Comparison of ENCODE assay signal across 8 cellular contexts in the genomic region with DNA sequence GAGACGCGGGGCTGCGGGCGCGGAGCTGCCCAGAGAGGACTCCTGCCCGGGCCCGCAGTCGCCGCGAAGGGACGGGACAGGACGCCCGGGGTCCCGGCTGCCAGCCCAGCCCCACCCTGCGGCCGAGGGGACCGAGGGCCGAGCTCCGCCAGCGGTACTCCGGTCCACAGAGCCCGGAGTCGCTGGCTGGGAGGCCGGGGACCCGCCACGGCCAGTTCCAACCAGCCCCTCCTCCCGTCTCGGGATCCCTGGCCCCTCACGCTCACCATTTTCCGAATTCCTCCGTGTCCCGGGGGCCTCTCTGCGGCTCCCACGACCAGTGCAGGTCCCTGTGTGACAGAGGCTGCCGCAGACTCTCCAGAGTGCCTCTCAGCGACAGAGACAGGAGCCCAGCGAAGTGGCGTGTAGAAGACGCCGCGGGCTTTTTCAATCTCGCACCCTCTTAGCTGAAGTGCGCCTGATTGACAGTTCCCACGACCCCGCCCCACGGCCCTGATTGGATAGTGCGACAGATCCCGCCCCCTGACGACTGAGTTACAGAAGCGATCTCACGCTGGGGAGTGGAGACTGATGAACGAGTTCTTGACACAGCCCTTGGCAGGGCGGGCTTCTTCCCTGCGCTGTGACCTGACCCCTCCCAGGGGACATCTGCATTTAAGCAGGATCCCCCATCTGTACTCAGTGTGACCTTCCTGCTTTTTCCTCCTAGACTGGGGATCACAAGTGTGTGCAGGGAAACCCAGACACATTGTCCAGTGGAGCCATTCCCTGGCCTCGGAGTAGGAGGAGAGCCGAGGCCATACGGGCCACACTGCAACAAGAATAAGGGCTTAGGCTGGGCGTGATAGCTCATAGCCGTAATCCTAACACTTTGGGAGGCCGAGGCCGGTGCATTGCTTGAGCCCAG. TPM values are rescaled to one million over a fixed set of nuclear protein-coding genes. Genes with fewer than 3 reads are reported as not detected.
A peak's percentile ranks its signal among the peaks of the same experiment; 100 is the strongest.
DNase-seq lines count a peak whose midpoint lies in the region; ATAC-seq, FAIRE-seq and TF ChIP-seq lines count a peak whose summit lies in the region.

No MANE protein-coding gene starts in this region.

- peak; percentile 91 for FAIRE-seq in GM19239 (lab: Jason Lieb, UNC)
- peak; percentile 98 for FAIRE-seq in HTR-8/SVneo (lab: Jason Lieb, UNC)

- peak overlapping the region; percentile 61 for H3K9ac ChIP-seq in muscle layer of colon (ENCODE audit: low read length)

- H3K9me3 ChIP-seq in muscle layer of colon (ENCODE audit: low read length): no peaks in the 10 kb centered on the region

- H3K4me1 Mint-ChIP-seq in activated T-cell treated with anti-CD3 and anti-CD28 coated beads, Interleukin-2, amount 50 U/mL, for 24 hours (ENCODE audit: low read depth): peaks cover 12% of the 10 kb centered on the region

- no peaks in the 10 kb centered on the region for H3K4me1 ChIP-seq in muscle layer of colon (ENCODE audit: insufficient read depth, low read length)

- H3K27me3 Mint-ChIP-seq in activated T-cell treated with anti-CD3 and anti-CD28 coated beads, Interleukin-2, amount 50 U/mL, for 24 hours: peaks cover 54% of the 10 kb centered on the region

- peak; percentile 97 for ATAC-seq in esophagus mucosa

- peak overlapping the region; percentile 52 for H3K27ac Mint-ChIP-seq in activated T-cell treated with anti-CD3 and anti-CD28 coated beads, Interleukin-2, amount 50 U/mL, for 24 hours

- H3K9me3 Mint-ChIP-seq in activated T-cell treated with anti-CD3 and anti-CD28 coated beads, Interleukin-2, amount 50 U/mL, for 24 hours: no peaks in the 10 kb centered on the region

- H3K36me3 ChIP-seq in muscle layer of colon (ENCODE audit: insufficient read depth, low read length): no peaks in the 10 kb centered on the region

- peak overlapping the region; percentile 89 for H3K4me3 Mint-ChIP-seq in activated T-cell treated with anti-CD3 and anti-CD28 coated beads, Interleukin-2, amount 50 U/mL, for 24 hours

- no peaks in the 10 kb centered on the region for H3K27me3 ChIP-seq in muscle layer of colon (ENCODE audit: control insufficient read depth in 1 of 2, insufficient read depth in 2 of 2, low read length in 2 of 2)

- TF ChIP-seq CTCF in AG09309 (IDR thresholded peaks at IDR 0.05; ENCODE audit: control insufficient read depth, insufficient read depth, low read depth, low read length, missing control alignments): no peak

- DNase-seq in AG09309 (ENCODE audit: low read depth): peak; percentile 52
- DNase-seq in GM19239 (ENCODE audit: insufficient read length, low spot score): peak; percentile 62
- DNase-seq in HTR-8/SVneo (ENCODE audit: insufficient read length, low spot score): peak; percentile 96
- DNase-seq in OCI-M2 (lab: John Stamatoyannopoulos, UW; ENCODE audit: unreplicated experiment): peak; percentile 100
- peak; percentile 88 for DNase-seq in activated T-cell treated with anti-CD3 and anti-CD28 coated beads, Interleukin-2, amount 50 U/mL, for 24 hours
- DNase-seq in stimulated activated CD8-positive, alpha-beta memory T cell treated with anti-CD3 and anti-CD28 coated beads, Interleukin-4, amount 100 ng/mL, for 4 hours (ENCODE audit: low read depth in 2 of 2, low spot score in 1 of 2): peak; percentile 60 to 67

- H3K27ac ChIP-seq in muscle layer of colon (ENCODE audit: low read depth, low read length): peak overlapping the region; percentile 66

- H3K4me3 ChIP-seq in AG09309 (ENCODE audit: control insufficient read depth, low read depth, low read length) (peak overlapping the region; percentile 64), muscle layer of colon (ENCODE audit: low read depth in 1 of 2, low read length in 2 of 2) (peak overlapping the region; percentile 79 to 80)

- H3K36me3 Mint-ChIP-seq in activated T-cell treated with anti-CD3 and anti-CD28 coated beads, Interleukin-2, amount 50 U/mL, for 24 hours (ENCODE audit: low read depth): peaks cover 2% of the 10 kb centered on the region

RNA-seq across cellular contexts. Expression of gene ZNF823, which starts 44.0 kb away (rescaled TPM):
- 8.4 TPM for total RNA-seq in esophagus mucosa

Comparison
In these comparisons a context has a peak if more than half of its experiments do, and no peak if none do; other contexts are left out.
1. Peak in every context shown above with its lines: DNase-seq, ATAC-seq, H3K4me3 ChIP-seq and H3K27ac ChIP-seq.